Comparison of ENCODE assay signal across 22 cellular contexts in the genomic region with DNA sequence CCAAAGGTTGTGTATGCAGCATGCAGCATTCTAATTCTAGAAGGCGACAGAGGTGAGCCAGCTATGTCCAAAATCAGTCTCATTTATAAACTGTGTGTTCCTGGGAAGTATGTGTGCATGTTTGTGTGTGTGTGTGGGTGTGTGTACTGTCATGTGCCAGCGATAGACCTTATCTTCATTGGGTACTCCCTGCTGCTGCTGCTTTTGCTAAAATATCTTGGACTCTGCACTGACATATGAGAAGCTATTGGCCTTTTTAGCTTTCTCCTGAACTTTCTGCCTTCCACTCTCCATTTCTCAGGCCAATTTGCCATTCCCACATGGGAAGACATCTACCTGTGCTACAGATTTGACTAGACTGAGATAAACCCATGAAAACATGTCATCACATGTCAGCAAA. TPM values are rescaled to one million over a fixed set of nuclear protein-coding genes. Genes with fewer than 3 reads are reported as not detected.
DNase-seq lines count a peak whose midpoint lies in the region; ATAC-seq, FAIRE-seq and TF ChIP-seq lines count a peak whose summit lies in the region.
"Had no signal": no experiment of that assay in that cellular context is flagged by ENCODE, and none has a peak within 500 bp of the region (broad histone marks: within the 10 kb centered on the region; RNA-seq: fewer than 3 reads in every experiment).

No MANE protein-coding gene starts in this region.

- no peak overlapping the region for H2BK12ac ChIP-seq in H1 (ENCODE audit: low read depth, low read length)

- peaks cover 40% of the 10 kb centered on the region for H3K4me1 Mint-ChIP-seq in CD14-positive monocyte
- H3K4me1 Mint-ChIP-seq: GM23338 had no signal

- no peak for ATAC-seq in HG02885 (IDR thresholded peaks at IDR 0.05; ENCODE audit: poor library complexity, unreplicated experiment)
- ATAC-seq: GM23338 had no signal

- WGBS in H1 (ENCODE audit: extremely low coverage in 1 of 2, insufficient coverage in 1 of 2, insufficient read length in 1 of 2, insufficient replicate concordance in 2 of 2, low coverage in 1 of 2, low lambda C conversion rate in 2 of 2, missing lambda C conversion rate in 1 of 2), 2 experiments, result 88% methylated on average over 2 of the region's 2 CpGs; no CpG with 5 or more reads in 1 of the 2 experiments

- H2BK120ac ChIP-seq in H1 (replicated peaks; ENCODE audit: low read depth, low read length), result no peak overlapping the region

- H4K8ac ChIP-seq in H1 (ENCODE audit: extremely low read depth, insufficient read depth, low read length), result no peak overlapping the region

- intact Hi-C loops in CD14-positive monocyte (cut with micrococcal nuclease), result no loop called here

- no peaks in the 10 kb centered on the region for H4K20me1 ChIP-seq in H1 (replicated peaks in 1 of 2; ENCODE audit: control insufficient read depth in 1 of 2, insufficient read depth in 2 of 2, low read length in 2 of 2)
- H4K20me1 ChIP-seq in neural cell (ENCODE audit: insufficient read depth), result no peaks in the 10 kb centered on the region

- H3K9me2 ChIP-seq in neural cell (ENCODE audit: insufficient read depth, low read length), result no peaks in the 10 kb centered on the region

- DNase-seq in OCI-M1 (lab: John Stamatoyannopoulos, UW), result peak; percentile 20
- DNase-seq in H1 (ENCODE audit: low read depth in 1 of 2, low spot score in 2 of 2), result no peak
- DNase-seq in H4 (ENCODE audit: low spot score), result no peak
- no peak for DNase-seq in CD14-positive monocyte (ENCODE audit: low spot score)
- DNase-seq: ACHN; BE2C; C1 segment of cervical spinal cord; Caco-2; CD4-positive, alpha-beta T cell; H9; IMR-90; KBM-7 had no signal

- H3K4me2 ChIP-seq in H1 (ENCODE audit: insufficient read depth in 1 of 2, low read depth in 2 of 2, low read length in 2 of 2) (no peak overlapping the region), neural cell (ENCODE audit: low read length) (no peak overlapping the region)
- H3K4me2 ChIP-seq: GM23338 had no signal

- TF ChIP-seq RAD21 in H1 (IDR thresholded peaks at IDR 0.05 in 1 of 2, conservative IDR thresholded peaks at IDR 0.05 in 1 of 2; ENCODE audit: low read depth in 2 of 2, low read length in 2 of 2) (no peak), neural cell (conservative IDR thresholded peaks at IDR 0.05) (no peak)

- no peak overlapping the region for H3K4me3 Mint-ChIP-seq in CD14-positive monocyte
- H3K4me3 Mint-ChIP-seq: CD4-positive, alpha-beta T cell; GM23338; H9 had no signal

- no peak overlapping the region for H3K14ac ChIP-seq in H1 (ENCODE audit: insufficient read length)

- no peaks in the 10 kb centered on the region for H3K23me2 ChIP-seq in H1 (ENCODE audit: low read depth, low read length)

- H3K4me1 ChIP-seq in H1 (replicated peaks in 1 of 4; ENCODE audit: control insufficient read depth in 3 of 4, insufficient read depth in 4 of 4, low read length in 3 of 4), result no peaks in the 10 kb centered on the region
- H3K4me1 ChIP-seq: BE2C, Caco-2 had no signal

- H3K27ac ChIP-seq in H1 (ENCODE audit: low read depth, low read length) (no peak overlapping the region), neural cell (ENCODE audit: low read length) (no peak overlapping the region)
- H3K27ac ChIP-seq: HL-60 had no signal

- no peak overlapping the region for H2BK20ac ChIP-seq in H1 (ENCODE audit: low read length)

- no peak overlapping the region for H4K91ac ChIP-seq in H1 (replicated peaks; ENCODE audit: insufficient read length, low read length)

- H2AK5ac ChIP-seq in H1 (ENCODE audit: low read depth, low read length), result 0 out of 2 replicates have a peak overlapping the region, but pooled peaks have one; percentile 8

- TF ChIP-seq EP300 in H1 (IDR thresholded peaks at IDR 0.05; ENCODE audit: borderline replicate concordance in 1 of 2, low read depth in 2 of 2, low read length in 2 of 2), result no peak
- TF ChIP-seq EP300 in neural cell (conservative IDR thresholded peaks at IDR 0.05; ENCODE audit: poor library complexity, severe bottlenecking), result no peak

- H3K27ac Mint-ChIP-seq in CD14-positive monocyte, result no peak overlapping the region
- H3K27ac Mint-ChIP-seq: CD4-positive, alpha-beta T cell; GM23338; H9 had no signal

- H3K4me3 ChIP-seq in H1 (ENCODE audit: extremely low read depth in 1 of 4, insufficient read depth in 2 of 4, low read depth in 3 of 4, low read length in 4 of 4), result no peak overlapping the region
- no peak overlapping the region for H3K4me3 ChIP-seq in neural cell (ENCODE audit: low read length)
- H3K4me3 ChIP-seq: GM23338 had no signal

- no peaks in the 10 kb centered on the region for H3K9me3 ChIP-seq in H1 (ENCODE audit: insufficient read depth in 2 of 2, low read depth in 1 of 2, low read length in 1 of 2)
- no peaks in the 10 kb centered on the region for H3K9me3 ChIP-seq in neural cell (ENCODE audit: low read length)
- H3K9me3 ChIP-seq: BE2C, Caco-2 had no signal

- no peak overlapping the region for H3K23ac ChIP-seq in H1 (ENCODE audit: insufficient read length)

- H3K27me3 Mint-ChIP-seq in CD14-positive monocyte (ENCODE audit: low read depth in 3 of 3), result peaks cover 30 to 52% (median 45%) of the 10 kb centered on the region in 3 donors

- no peak overlapping the region for H2BK5ac ChIP-seq in H1 (ENCODE audit: low read depth, low read length)

- H3K79me1 ChIP-seq in H1 (ENCODE audit: low read depth, low read length), result no peaks in the 10 kb centered on the region

- no peak overlapping the region for H3K18ac ChIP-seq in H1 (ENCODE audit: extremely low read depth, low read length)

- POLR2A ChIA-PET in H1 (lab: Charles Lee; ENCODE audit: partially characterized antibody), result interaction anchor here (0.9 to 2.0 kb wide), 2 partner anchors 13 to 22 kb away, joined by 3 to 6 read pairs; no protein-coding TSS in a partner anchor

- peaks cover 0 to 4% (median 0%) of the 10 kb centered on the region in 7 donors for H3K9me3 Mint-ChIP-seq in CD14-positive monocyte
- H3K9me3 Mint-ChIP-seq: CD4-positive, alpha-beta T cell; GM23338; H9 had no signal

- TF ChIP-seq CTCF in H1 (IDR thresholded peaks at IDR 0.05; ENCODE audit: control extremely low read depth in 1 of 3, insufficient read depth in 1 of 3, low read depth in 1 of 3, low read length in 3 of 3), result no peak
- TF ChIP-seq CTCF in neural cell (IDR thresholded peaks at IDR 0.05; ENCODE audit: poor library complexity, severe bottlenecking), result no peak
- TF ChIP-seq CTCF in CD14-positive monocyte (IDR thresholded peaks at IDR 0.05), result no peak

- no peaks in the 10 kb centered on the region for H3F3A ChIP-seq in neural cell (ENCODE audit: insufficient read depth, low read length, poor library complexity, severe bottlenecking)

- CTCF ChIA-PET in H1 (lab: Charles Lee; ENCODE audit: partially characterized antibody), result interaction anchor here (1.2 to 4.5 kb wide), 9 partner anchors 10 to 81 kb away, joined by 3 to 50 read pairs (median 5); partner anchors contain the start of gene MKS1

- no peak for FAIRE-seq in H1 (lab: Jason Lieb, UNC)
- FAIRE-seq: A204.1, D721Med, G401.6, GM12892, GM18507 had no signal

- H3K56ac ChIP-seq in H1 (replicated peaks; ENCODE audit: insufficient read length, low read depth, low read length), result no peak overlapping the region

- no peak overlapping the region for H3K4ac ChIP-seq in H1 (replicated peaks; ENCODE audit: insufficient read length, low read depth, low read length)

- H3K9ac ChIP-seq in H1 (replicated peaks in 1 of 4; ENCODE audit: extremely low read depth in 1 of 4, low read depth in 3 of 4, low read length in 3 of 4), result no peak overlapping the region
- H3K9ac ChIP-seq in neural cell (ENCODE audit: low read length), result no peak overlapping the region

- no peaks in the 10 kb centered on the region for H3K36me3 Mint-ChIP-seq in CD14-positive monocyte

- no peak overlapping the region for H4K5ac ChIP-seq in H1 (ENCODE audit: insufficient read length, low read depth, low read length)

- no peak for TF ChIP-seq POLR2A in H1 (IDR thresholded peaks at IDR 0.05; ENCODE audit: control extremely low read depth in 1 of 2, low read depth in 2 of 2, low read length in 2 of 2)

- H2BK15ac ChIP-seq in H1 (ENCODE audit: low read length), result no peak overlapping the region

- H2AFZ ChIP-seq in H1 (ENCODE audit: low read length) (no peak overlapping the region), neural cell (ENCODE audit: low read depth, low read length) (no peak overlapping the region)
- H2AFZ ChIP-seq: GM23338 had no signal

- H3K27me3 ChIP-seq in H1 (replicated peaks in 1 of 4; ENCODE audit: control insufficient read depth in 3 of 4, extremely low read depth in 1 of 4, insufficient read depth in 3 of 4, low read length in 3 of 4) (peaks cover 0 to 9% (median 5%) of the 10 kb centered on the region in 4 experiments; a peak in 4 of 7 replicates), neural cell (ENCODE audit: insufficient read depth, low read depth, low read length) (peaks cover 3% of the 10 kb centered on the region)

- H3K36me3 ChIP-seq in H1 (ENCODE audit: control insufficient read depth in 2 of 4, insufficient read depth in 4 of 4, low read length in 3 of 4) (no peaks in the 10 kb centered on the region), neural cell (ENCODE audit: insufficient read depth, low read length) (no peaks in the 10 kb centered on the region)
- H3K36me3 ChIP-seq: BE2C had no signal

- no peaks in the 10 kb centered on the region for H3K79me2 ChIP-seq in H1 (ENCODE audit: control insufficient read depth in 1 of 2, insufficient read depth in 2 of 2, low read length in 2 of 2)
- no peaks in the 10 kb centered on the region for H3K79me2 ChIP-seq in neural cell (replicated peaks; ENCODE audit: insufficient read depth, low read length)

RNA-seq across cellular contexts. Expression of gene LPO, which starts 2.0 kb away (rescaled TPM):
- 0.44 and 0.52 TPM in 2 replicates for total RNA-seq in H1 (2021; fragmentation: NEBNext Ultra II Directional; extraction: Animal tissue kit (Norgen Biotek cat#: 25700))
- 0.38 and 0.46 TPM in 2 replicates for polyA plus RNA-seq in H1 (2011; rRNA removed)
- 0.40 TPM for polyA plus RNA-seq in H1 (2011; cell fraction: cytosol; rRNA removed)
- 0.23 TPM for polyA plus RNA-seq in H1 (2011; cell fraction: nucleus; rRNA removed)
- 0.17 to 0.61 TPM (median 0.40 TPM) in 4 replicates for polyA plus RNA-seq in H1 (2012, experiment 1 of 2)
- polyA plus RNA-seq in H1 (2012, experiment 2 of 2), result 0.17 TPM
- polyA plus RNA-seq in H1 (2013, experiment 1 of 2), result 0.20 TPM
- 0.26 TPM for polyA plus RNA-seq in H1 (2013, experiment 2 of 2)
- 0.51 and 0.85 TPM in 2 replicates for polyA minus RNA-seq in H1 (2011; rRNA and poly(A)+ RNA removed)
- not detected for polyA minus RNA-seq in H1 (2011; cell fraction: cytosol; rRNA and poly(A)+ RNA removed)
- polyA minus RNA-seq in H1 (2011; cell fraction: nucleus; rRNA and poly(A)+ RNA removed), result not detected
- not detected in 2 replicates for polyA plus RNA-seq in neural cell
- polyA minus RNA-seq in neural cell, result not detected in 2 replicates
- not detected in 2 replicates for total RNA-seq in H4 (2014; rRNA removed; shearing (Covaris generic))
- under 1 TPM in 1 of 2 donors, not detected in 1; 0.43 TPM for polyA plus RNA-seq in CD14-positive monocyte
- total RNA-seq: CD4-positive, alpha-beta T cell; IMR-90 had no signal
- polyA plus RNA-seq: IMR-90 had no signal

RNA-seq across cellular contexts. Expression of gene MKS1, which starts 17.3 kb away (rescaled TPM):
- 20.6 and 21.7 TPM in 2 replicates for total RNA-seq in H1 (2021; fragmentation: NEBNext Ultra II Directional; extraction: Animal tissue kit (Norgen Biotek cat#: 25700))
- 12.0 and 15.3 TPM in 2 replicates for polyA plus RNA-seq in H1 (2011; rRNA removed)
- 17.6 TPM for polyA plus RNA-seq in H1 (2011; cell fraction: cytosol; rRNA removed)
- polyA plus RNA-seq in H1 (2011; cell fraction: nucleus; rRNA removed), result 41.4 TPM
- polyA plus RNA-seq in H1 (2012, experiment 1 of 2), result 16.1 to 23.2 TPM (median 20.2 TPM) in 4 replicates
- polyA plus RNA-seq in H1 (2012, experiment 2 of 2), result 12.0 TPM
- 10.9 TPM for polyA plus RNA-seq in H1 (2013, experiment 1 of 2)
- 10.2 TPM for polyA plus RNA-seq in H1 (2013, experiment 2 of 2)
- 16.0 and 19.4 TPM in 2 replicates for polyA minus RNA-seq in H1 (2011; rRNA and poly(A)+ RNA removed)
- polyA minus RNA-seq in H1 (2011; cell fraction: cytosol; rRNA and poly(A)+ RNA removed), result 10.9 TPM
- 24.7 TPM for polyA minus RNA-seq in H1 (2011; cell fraction: nucleus; rRNA and poly(A)+ RNA removed)
- polyA plus RNA-seq in neural cell, result 32.9 and 42.1 TPM in 2 replicates
- polyA minus RNA-seq in neural cell, result 28.7 and 35.1 TPM in 2 replicates
- total RNA-seq in H4 (2014; rRNA removed; shearing (Covaris generic)), result 16.8 and 18.1 TPM in 2 replicates
- 1 to 10 TPM; 4.2 to 5.0 TPM for polyA plus RNA-seq in CD14-positive monocyte

RNA-seq across cellular contexts. Expression of gene EPX, which starts 43.9 kb away (rescaled TPM):
- not detected in 2 replicates for total RNA-seq in H1 (2021; fragmentation: NEBNext Ultra II Directional; extraction: Animal tissue kit (Norgen Biotek cat#: 25700))
- polyA plus RNA-seq in H1 (2011; rRNA removed) (not detected in 2 replicates), neural cell (not detected in 2 replicates), CD14-positive monocyte (not detected)
- polyA plus RNA-seq in H1 (2011; cell fraction: cytosol; rRNA removed), result not detected
- polyA plus RNA-seq in H1 (2011; cell fraction: nucleus; rRNA removed), result not detected
- 0.08 TPM in 1 of 4 replicates, not detected in the others for polyA plus RNA-seq in H1 (2012, experiment 1 of 2)
- polyA plus RNA-seq in H1 (2012, experiment 2 of 2), result not detected
- polyA plus RNA-seq in H1 (2013, experiment 1 of 2), result not detected
- polyA plus RNA-seq in H1 (2013, experiment 2 of 2), result not detected
- polyA minus RNA-seq in H1 (2011; rRNA and poly(A)+ RNA removed), result not detected in 2 replicates
- not detected for polyA minus RNA-seq in H1 (2011; cell fraction: cytosol; rRNA and poly(A)+ RNA removed)
- polyA minus RNA-seq in H1 (2011; cell fraction: nucleus; rRNA and poly(A)+ RNA removed), result not detected
- not detected in 2 replicates for polyA minus RNA-seq in neural cell
- 0.08 TPM in 1 of 2 replicates, not detected in the other for total RNA-seq in H4 (2014; rRNA removed; shearing (Covaris generic))
- total RNA-seq: Caco-2; CD4-positive, alpha-beta T cell; H9; IMR-90 had no signal
- polyA plus RNA-seq: GM23338, IMR-90 had no signal

RNA-seq across cellular contexts. Expression of gene MPO, which starts 44.3 kb away (rescaled TPM):
- total RNA-seq in H1 (2021; fragmentation: NEBNext Ultra II Directional; extraction: Animal tissue kit (Norgen Biotek cat#: 25700)), result 0.74 TPM in 1 of 2 replicates, not detected in the other
- 0.06 and 0.13 TPM in 2 replicates for polyA plus RNA-seq in H1 (2011; rRNA removed)
- 0.08 TPM for polyA plus RNA-seq in H1 (2011; cell fraction: cytosol; rRNA removed)
- 0.61 TPM for polyA plus RNA-seq in H1 (2011; cell fraction: nucleus; rRNA removed)
- not detected in 4 replicates for polyA plus RNA-seq in H1 (2012, experiment 1 of 2)
- polyA plus RNA-seq in H1 (2012, experiment 2 of 2), result 0.04 TPM
- polyA plus RNA-seq in H1 (2013, experiment 1 of 2), result 0.04 TPM
- 0.09 TPM for polyA plus RNA-seq in H1 (2013, experiment 2 of 2)
- polyA minus RNA-seq in H1 (2011; rRNA and poly(A)+ RNA removed), result not detected in 2 replicates
- not detected for polyA minus RNA-seq in H1 (2011; cell fraction: cytosol; rRNA and poly(A)+ RNA removed)
- polyA minus RNA-seq in H1 (2011; cell fraction: nucleus; rRNA and poly(A)+ RNA removed), result not detected
- not detected in 2 replicates for polyA plus RNA-seq in neural cell
- not detected in 2 replicates for polyA minus RNA-seq in neural cell
- total RNA-seq in H4 (2014; rRNA removed; shearing (Covaris generic)), result not detected in 2 replicates
- 1 to 10 TPM; 4.2 to 7.5 TPM for polyA plus RNA-seq in CD14-positive monocyte
- total RNA-seq: GM23338, H9, HT1080, IMR-90 had no signal
- polyA plus RNA-seq: IMR-90 had no signal
